ENCODE assay signal across 14 cellular contexts in the genomic region with DNA sequence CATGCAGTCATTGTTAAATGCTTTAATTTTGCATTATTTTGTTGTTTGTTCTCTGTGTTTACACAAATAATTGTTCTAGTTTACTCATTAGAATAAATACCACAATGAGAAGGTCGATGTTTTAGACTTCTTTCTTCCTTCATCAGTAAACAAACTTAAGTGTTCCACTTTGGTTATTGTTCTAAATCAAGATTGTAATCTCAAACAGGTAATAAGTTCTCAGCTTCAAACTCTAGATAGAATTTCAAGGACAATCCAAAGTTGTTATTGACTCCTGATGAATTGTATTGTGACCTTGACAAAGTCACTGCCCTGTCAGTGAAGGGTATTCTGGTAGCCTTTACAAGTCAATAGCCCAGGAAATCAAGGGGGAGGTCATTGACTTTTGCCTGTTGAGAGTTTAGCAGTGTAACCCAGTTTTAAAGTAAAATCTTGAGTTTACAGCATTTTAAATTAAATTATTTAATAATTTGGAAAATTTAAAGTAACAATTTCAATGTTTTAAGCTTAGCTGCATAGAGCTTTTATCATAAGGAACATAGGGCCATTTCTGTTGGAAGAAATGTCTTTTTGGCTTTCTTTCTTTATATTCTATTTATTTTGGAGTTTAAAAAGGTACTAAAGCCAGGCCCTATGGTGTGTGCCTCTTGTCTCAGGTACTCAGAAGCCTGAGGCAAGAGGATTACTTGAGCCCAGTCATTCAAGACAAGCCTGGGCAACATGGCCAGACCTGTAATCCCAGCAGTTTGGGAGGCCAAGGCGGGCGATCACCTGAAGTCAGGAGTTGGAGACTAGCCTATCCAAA.
A peak's percentile ranks its signal among the peaks of the same experiment; 100 is the strongest.
DNase-seq lines count a peak whose midpoint lies in the region; ATAC-seq and TF ChIP-seq lines count a peak whose summit lies in the region.
"Had no signal": no experiment of that assay in that cellular context is flagged by ENCODE, and none has a peak within 500 bp of the region (broad histone marks: within the 10 kb centered on the region; RNA-seq: fewer than 3 reads in every experiment).

No MANE protein-coding gene starts in this region.

- H3K4ac ChIP-seq in H9 (ENCODE audit: low read depth, low read length): no peak overlapping the region

- no peaks in the 10 kb centered on the region for H3K79me2 ChIP-seq in H9 (ENCODE audit: insufficient read depth, low read length)
- no peaks in the 10 kb centered on the region for H3K79me2 ChIP-seq in OCI-LY3 (ENCODE audit: low read length)

- no peak overlapping the region for H4K8ac ChIP-seq in H9 (replicated peaks; ENCODE audit: insufficient read length, low read depth, low read length)

- H3K27me3 Mint-ChIP-seq in H9 (ENCODE audit: low read depth) (peaks cover 38% of the 10 kb centered on the region), progenitor cell of endocrine pancreas (no peaks in the 10 kb centered on the region), CD14-positive monocyte (ENCODE audit: low read depth in 3 of 3) (no peaks in the 10 kb centered on the region)
- no peaks in the 10 kb centered on the region for H3K27me3 Mint-ChIP-seq in CD4-positive, alpha-beta memory T cell
- H3K27me3 Mint-ChIP-seq: activated CD4-positive, alpha-beta T cell treated with anti-CD3 and anti-CD28 coated beads, Interleukin-2, amount 10 ng/mL, durations not matched to agents 24 days and 14 days; stimulated activated naive CD8-positive, alpha-beta T cell treated with anti-CD3 and anti-CD28 coated beads, Interleukin-15, Interleukin-2, amounts not matched to agents 100 ng/mL and 50 ng/mL, for 24 hours had no signal

- H2BK20ac ChIP-seq in H9 (ENCODE audit: low read depth, low read length, poor library complexity, severe bottlenecking): no peak overlapping the region

- H3K36me3 Mint-ChIP-seq in H9 (ENCODE audit: insufficient read depth in 1 of 3, low read depth in 3 of 3) (no peaks in the 10 kb centered on the region), progenitor cell of endocrine pancreas (ENCODE audit: insufficient read depth) (no peaks in the 10 kb centered on the region), CD14-positive monocyte (peaks cover 1% of the 10 kb centered on the region in 2 donors)
- no peaks in the 10 kb centered on the region for H3K36me3 Mint-ChIP-seq in CD4-positive, alpha-beta memory T cell

- H3K9me3 ChIP-seq in H9 (ENCODE audit: control insufficient read depth, low read depth, low read length) (no peaks in the 10 kb centered on the region), OCI-LY3 (ENCODE audit: insufficient read depth, low read length) (no peaks in the 10 kb centered on the region)
- H3K9me3 ChIP-seq in CD4-positive, alpha-beta memory T cell (ENCODE audit: control insufficient read depth in 1 of 2, low read length in 2 of 2): no peaks in the 10 kb centered on the region

- ATAC-seq in foreskin keratinocyte (peak; percentile 99), HG03469 (IDR thresholded peaks at IDR 0.05; ENCODE audit: unreplicated experiment) (no peak), GM18873 (IDR thresholded peaks at IDR 0.05; ENCODE audit: low FRiP score, unreplicated experiment) (no peak)
- ATAC-seq: activated T-cell treated with anti-CD3 and anti-CD28 coated beads, Interleukin-2, amount 50 U/mL, for 72 hours had no signal

- no peaks in the 10 kb centered on the region; the same call in 1 of the 2 replicates for H3K4me1 ChIP-seq in H9 (ENCODE audit: insufficient read depth, low read length)
- H3K4me1 ChIP-seq in OCI-LY3 (ENCODE audit: low read length): peaks cover 35% of the 10 kb centered on the region
- peaks cover 40% of the 10 kb centered on the region for H3K4me1 ChIP-seq in foreskin keratinocyte
- peaks cover 8% of the 10 kb centered on the region for H3K4me1 ChIP-seq in CD4-positive, alpha-beta memory T cell (ENCODE audit: insufficient read depth, low read length)

- H2AFZ ChIP-seq in H9 (ENCODE audit: low read length) (no peak overlapping the region), OCI-LY3 (ENCODE audit: low read depth, low read length) (no peak overlapping the region)

- H3K9me3 Mint-ChIP-seq in H9 (no peaks in the 10 kb centered on the region), progenitor cell of endocrine pancreas (ENCODE audit: low read depth) (no peaks in the 10 kb centered on the region), CD14-positive monocyte (no peaks in the 10 kb centered on the region)
- no peaks in the 10 kb centered on the region for H3K9me3 Mint-ChIP-seq in CD4-positive, alpha-beta memory T cell
- H3K9me3 Mint-ChIP-seq: activated CD4-positive, alpha-beta T cell treated with anti-CD3 and anti-CD28 coated beads, Interleukin-2, amount 10 ng/mL, durations not matched to agents 24 days and 14 days; activated T-cell treated with anti-CD3 and anti-CD28 coated beads, Interleukin-2, amount 50 U/mL, for 72 hours; stimulated activated naive CD8-positive, alpha-beta T cell treated with anti-CD3 and anti-CD28 coated beads, Interleukin-15, Interleukin-2, amounts not matched to agents 100 ng/mL and 50 ng/mL, for 24 hours had no signal

- H2BK120ac ChIP-seq in H9 (ENCODE audit: low read depth, low read length, poor library complexity, severe bottlenecking): no peak overlapping the region

- no peak overlapping the region for H3K27ac ChIP-seq in H9 (ENCODE audit: insufficient read length, low read depth, low read length)
- H3K27ac ChIP-seq in OCI-LY3 (ENCODE audit: low read length): no peak overlapping the region
- H3K27ac ChIP-seq in foreskin keratinocyte: peak overlapping the region; percentile 65
- no peak overlapping the region for H3K27ac ChIP-seq in CD4-positive, alpha-beta memory T cell (ENCODE audit: low read depth, low read length)

- peak overlapping the region; percentile 9 to 52; a peak in 3 of 5 replicates for H3K4me3 Mint-ChIP-seq in H9
- no peak overlapping the region for H3K4me3 Mint-ChIP-seq in progenitor cell of endocrine pancreas (ENCODE audit: low read depth)
- H3K4me3 Mint-ChIP-seq in CD14-positive monocyte: no peak overlapping the region
- H3K4me3 Mint-ChIP-seq in CD4-positive, alpha-beta memory T cell: no peak overlapping the region
- H3K4me3 Mint-ChIP-seq: activated CD4-positive, alpha-beta T cell treated with anti-CD3 and anti-CD28 coated beads, Interleukin-2, amount 10 ng/mL, durations not matched to agents 24 days and 14 days; stimulated activated naive CD8-positive, alpha-beta T cell treated with anti-CD3 and anti-CD28 coated beads, Interleukin-15, Interleukin-2, amounts not matched to agents 100 ng/mL and 50 ng/mL, for 24 hours had no signal

- POLR2A ChIA-PET in CD4-positive, alpha-beta memory T cell (lab: Charles Lee; ENCODE audit: partially characterized antibody): no interaction called here

- H3K4me2 ChIP-seq in H9 (ENCODE audit: insufficient read depth, insufficient read length, low read length) (no peak overlapping the region), OCI-LY3 (ENCODE audit: low read length) (peak overlapping the region; percentile 76)

- no peak overlapping the region for H2AK5ac ChIP-seq in H9 (ENCODE audit: insufficient read length, low read length)

- H4K20me1 ChIP-seq in H9 (ENCODE audit: control insufficient read depth, insufficient read depth, insufficient read length): no peaks in the 10 kb centered on the region
- no peaks in the 10 kb centered on the region for H4K20me1 ChIP-seq in OCI-LY3 (ENCODE audit: insufficient read depth, low read length)

- H3K4me3 ChIP-seq in OCI-LY3 (ENCODE audit: low read length): peak overlapping the region; percentile 47; the same call in 1 of the 2 replicates
- no peak overlapping the region for H3K4me3 ChIP-seq in CD4-positive, alpha-beta memory T cell (ENCODE audit: low read length in 2 of 2)

- H3K27ac Mint-ChIP-seq in H9: peak overlapping the region in 2 of 3 experiments; percentile 16 to 95; a peak in 3 of 7 replicates
- peak overlapping the region; percentile 4 for H3K27ac Mint-ChIP-seq in progenitor cell of endocrine pancreas
- H3K27ac Mint-ChIP-seq in CD14-positive monocyte: no peak overlapping the region
- H3K27ac Mint-ChIP-seq in CD4-positive, alpha-beta memory T cell: peak overlapping the region in 2 of 7 donors; percentile 41 to 43
- H3K27ac Mint-ChIP-seq: activated CD4-positive, alpha-beta T cell treated with anti-CD3 and anti-CD28 coated beads, Interleukin-2, amount 10 ng/mL, durations not matched to agents 24 days and 14 days had no signal

- H3K14ac ChIP-seq in H9 (ENCODE audit: insufficient read depth, low read length): no peak overlapping the region

- H3K79me1 ChIP-seq in H9 (ENCODE audit: insufficient read depth, low read depth, low read length, poor library complexity, severe bottlenecking): no peaks in the 10 kb centered on the region

- no peak overlapping the region for H3K23ac ChIP-seq in H9 (ENCODE audit: insufficient read length, low read depth, low read length)

- no peak overlapping the region for H3K56ac ChIP-seq in H9 (ENCODE audit: insufficient read length, low read depth, low read length)

- H2BK5ac ChIP-seq in H9 (ENCODE audit: insufficient read length, low read length): no peak overlapping the region

- no peak overlapping the region for H3K18ac ChIP-seq in H9 (ENCODE audit: insufficient read length, low read depth, low read length)

- H2BK12ac ChIP-seq in H9 (ENCODE audit: insufficient read length, low read depth, low read length): no peak overlapping the region

- no peak overlapping the region for H4K91ac ChIP-seq in H9 (ENCODE audit: insufficient read length, low read depth, low read length)

- CTCF ChIA-PET in CD4-positive, alpha-beta memory T cell (lab: Charles Lee; ENCODE audit: partially characterized antibody): interaction anchor here (1.2 to 1.5 kb wide), 2 partner anchors 10 to 19 kb away, joined by 3 to 5 read pairs; no protein-coding TSS in a partner anchor

- H3K4me1 Mint-ChIP-seq in H9: peaks cover 38 to 43% of the 10 kb centered on the region in 2 experiments
- peaks cover 35% of the 10 kb centered on the region for H3K4me1 Mint-ChIP-seq in progenitor cell of endocrine pancreas (ENCODE audit: low read depth)
- no peaks in the 10 kb centered on the region for H3K4me1 Mint-ChIP-seq in CD14-positive monocyte
- peaks cover 24 to 47% (median 27%) of the 10 kb centered on the region in 4 donors for H3K4me1 Mint-ChIP-seq in CD4-positive, alpha-beta memory T cell

- intact Hi-C loops in CD14-positive monocyte (cut with micrococcal nuclease): no loop called here
- intact Hi-C loops in CD4-positive, alpha-beta memory T cell (cut with micrococcal nuclease): no loop called here

- peaks cover 3% of the 10 kb centered on the region; the same call in 1 of the 2 replicates for H3K27me3 ChIP-seq in H9 (ENCODE audit: insufficient read depth, low read length)
- H3K27me3 ChIP-seq in OCI-LY3 (ENCODE audit: low read depth, low read length): no peaks in the 10 kb centered on the region
- H3K27me3 ChIP-seq in foreskin keratinocyte: no peaks in the 10 kb centered on the region
- H3K27me3 ChIP-seq in CD4-positive, alpha-beta memory T cell (ENCODE audit: insufficient read depth, low read length): no peaks in the 10 kb centered on the region

- no peak overlapping the region for H3K9ac ChIP-seq in H9 (ENCODE audit: extremely low read depth, insufficient read length, low read length)
- H3K9ac ChIP-seq in OCI-LY3 (ENCODE audit: low read length): no peak overlapping the region

- DNase-seq in H9 (no peak), foreskin keratinocyte (peak; percentile 70 to 88), progenitor cell of endocrine pancreas (ENCODE audit: low spot score, unreplicated experiment) (no peak), CD14-positive monocyte (ENCODE audit: low spot score) (no peak)
- no peak for DNase-seq in CD4-positive, alpha-beta memory T cell
- DNase-seq: activated CD4-positive, alpha-beta T cell treated with anti-CD3 and anti-CD28 coated beads, Interleukin-2, amount 10 ng/mL, durations not matched to agents 24 days and 14 days; activated T-cell treated with anti-CD3 and anti-CD28 coated beads, Interleukin-2, amount 50 U/mL, for 72 hours; effector CD8-positive, alpha-beta T cell; stimulated activated CD4-positive, alpha-beta T cell treated with anti-CD3 and anti-CD28 coated beads, Interleukin-4, amount 100 ng/mL, for 1 hour; T-helper 1 cell had no signal

- no peaks in the 10 kb centered on the region for H3K36me3 ChIP-seq in OCI-LY3 (replicated peaks; ENCODE audit: low read depth, low read length)
- H3K36me3 ChIP-seq in CD4-positive, alpha-beta memory T cell (ENCODE audit: insufficient read depth, low read length): no peaks in the 10 kb centered on the region

- TF ChIP-seq CTCF in H9 (conservative IDR thresholded peaks at IDR 0.05) (no peak), OCI-LY3 (IDR thresholded peaks at IDR 0.05; ENCODE audit: low read depth, low read length) (no peak), foreskin keratinocyte (conservative IDR thresholded peaks at IDR 0.05) (no peak), progenitor cell of endocrine pancreas (IDR thresholded peaks at IDR 0.05; ENCODE audit: unreplicated experiment) (no peak), CD14-positive monocyte (IDR thresholded peaks at IDR 0.05) (no peak)

- WGBS in H9 (ENCODE audit: extremely low coverage, insufficient read length, low lambda C conversion rate): no CpG with 5 or more reads among the region's 3 CpGs

- no peak overlapping the region for H2BK15ac ChIP-seq in H9 (ENCODE audit: low read depth, low read length)

- H4K5ac ChIP-seq in H9 (ENCODE audit: insufficient read length, low read depth, low read length): no peak overlapping the region

- no peak overlapping the region for H3T11ph ChIP-seq in H9 (ENCODE audit: low read length)

- H3K23me2 ChIP-seq in H9 (ENCODE audit: insufficient read length, low read depth, low read length, poor library complexity, severe bottlenecking): no peaks in the 10 kb centered on the region

Comparison
In these comparisons a context has a peak if more than half of its experiments do, and no peak if none do; other contexts are left out.
1. DNase-seq: peak in foreskin keratinocyte (2 of 2); none in H9 (single experiment), progenitor cell of endocrine pancreas (single experiment), CD14-positive monocyte (single experiment) and CD4-positive, alpha-beta memory T cell (0 of 5).
2. H3K27ac Mint-ChIP-seq: peak in H9 (2 of 3) and progenitor cell of endocrine pancreas (single experiment); none in CD14-positive monocyte (0 of 7).
3. H3K4me3 Mint-ChIP-seq: peak in H9 (2 of 2); none in progenitor cell of endocrine pancreas (single experiment), CD14-positive monocyte (0 of 2) and CD4-positive, alpha-beta memory T cell (0 of 8).